Comparison of ENCODE assay signal across 8 cellular contexts in genomic region chr1:216600730-216601426, GRCh38.
A peak's percentile ranks its signal among the peaks of the same experiment; 100 is the strongest.
DNase-seq lines count a peak whose midpoint lies in the region; ATAC-seq and TF ChIP-seq lines count a peak whose summit lies in the region.

No MANE protein-coding gene starts in this region.

- TF ChIP-seq CTCF in GM20000 (IDR thresholded peaks at IDR 0.05; ENCODE audit: extremely low read depth, missing control alignments) (no peak), chondrocyte (IDR thresholded peaks at IDR 0.05) (peak; percentile 79)

- ATAC-seq in HG03558 (IDR thresholded peaks at IDR 0.05; ENCODE audit: extremely low read depth, unreplicated experiment) = peak; percentile 77
- ATAC-seq in naive thymus-derived CD8-positive, alpha-beta T cell = no peak

- H3K4me3 Mint-ChIP-seq in chondrocyte (ENCODE audit: unreplicated experiment) = peak overlapping the region; percentile 81
- H3K4me3 Mint-ChIP-seq in naive thymus-derived CD8-positive, alpha-beta T cell = peak overlapping the region in 4 of 10 donors; percentile 23 to 51 (median 32)

- POLR2A ChIA-PET in naive thymus-derived CD8-positive, alpha-beta T cell (lab: Charles Lee) = no interaction called here

- DNase-seq in DMS53 treated with DMSO at 0.1 percent for 48 hours (lab: John Stamatoyannopoulos, UW; ENCODE audit: unreplicated experiment) (peak; percentile 77), GM20000 (ENCODE audit: low spot score) (peak; percentile 59), NOMO-1 treated with dmso at 0.1 percent for 144 hours (lab: John Stamatoyannopoulos, UW; ENCODE audit: unreplicated experiment) (peak; percentile 51), chondrocyte (ENCODE audit: low spot score) (peak; percentile 83), iris pigment epithelial cell (ENCODE audit: low read depth) (peak; percentile 78), skeletal muscle cell (ENCODE audit: low read depth) (peak; percentile 39)
- no peak for DNase-seq in naive thymus-derived CD8-positive, alpha-beta T cell

- H3K4me3 ChIP-seq in skeletal muscle cell (ENCODE audit: low read depth, low read length) = peak overlapping the region; percentile 63

- no peaks in the 10 kb centered on the region for H3K9me3 Mint-ChIP-seq in chondrocyte (ENCODE audit: low read depth)
- peaks cover 0 to 6% (median 1%) of the 10 kb centered on the region in 9 donors for H3K9me3 Mint-ChIP-seq in naive thymus-derived CD8-positive, alpha-beta T cell

- peaks cover 12% of the 10 kb centered on the region for H3K4me1 Mint-ChIP-seq in chondrocyte (ENCODE audit: low read depth)
- peaks cover 0 to 5% (median 1%) of the 10 kb centered on the region in 4 donors for H3K4me1 Mint-ChIP-seq in naive thymus-derived CD8-positive, alpha-beta T cell

- H3K27ac Mint-ChIP-seq in chondrocyte (ENCODE audit: unreplicated experiment) = peak overlapping the region; percentile 83
- H3K27ac Mint-ChIP-seq in naive thymus-derived CD8-positive, alpha-beta T cell = no peak overlapping the region

- peaks cover 40% of the 10 kb centered on the region for H3K27me3 Mint-ChIP-seq in chondrocyte (ENCODE audit: low read depth)
- peaks cover 6 to 47% (median 16%) of the 10 kb centered on the region in 5 donors for H3K27me3 Mint-ChIP-seq in naive thymus-derived CD8-positive, alpha-beta T cell

- no peaks in the 10 kb centered on the region for H3K36me3 Mint-ChIP-seq in chondrocyte (ENCODE audit: low read depth)
- H3K36me3 Mint-ChIP-seq in naive thymus-derived CD8-positive, alpha-beta T cell = peaks cover 0 to 5% (median 0%) of the 10 kb centered on the region in 3 donors

Comparison
In these comparisons a context has a peak if more than half of its experiments do, and no peak if none do; other contexts are left out.
1. DNase-seq: peak in DMS53 treated with DMSO at 0.1 percent for 48 hours (single experiment), GM20000 (single experiment), NOMO-1 treated with dmso at 0.1 percent for 144 hours (single experiment), chondrocyte (single experiment), iris pigment epithelial cell (single experiment) and skeletal muscle cell (single experiment); none in naive thymus-derived CD8-positive, alpha-beta T cell (0 of 10).